ENCODE assay signal across 20 cellular contexts in genomic region chr6:26414281-26414680, GRCh38. TPM values are rescaled to one million over a fixed set of nuclear protein-coding genes. Genes with fewer than 3 reads are reported as not detected.
DNase-seq lines count a peak whose midpoint lies in the region; ATAC-seq, FAIRE-seq and TF ChIP-seq lines count a peak whose summit lies in the region.
"Had no signal": no experiment of that assay in that cellular context is flagged by ENCODE, and none has a peak within 500 bp of the region (broad histone marks: within the 10 kb centered on the region; RNA-seq: fewer than 3 reads in every experiment).

No MANE protein-coding gene starts in this region.

- FAIRE-seq in GM12891 (lab: Jason Lieb, UNC): peak; percentile 41
- FAIRE-seq: H54 had no signal

- ATAC-seq in HG03097 (IDR thresholded peaks at IDR 0.05; ENCODE audit: low FRiP score, unreplicated experiment): no peak

- H3K36me3 ChIP-seq in tibial nerve: peaks cover 0 to 43% (median 8%) of the 10 kb centered on the region in 3 donors

- H3K27me3 ChIP-seq in tibial nerve: no peaks in the 10 kb centered on the region

- H3K4me1 ChIP-seq in tibial nerve: no peaks in the 10 kb centered on the region
- H3K4me1 ChIP-seq: Caco-2 had no signal

- WGBS in tibial nerve, 2 donors: 85 to 96% methylated on average over 3 of the region's 3 CpGs

- no peak for TF ChIP-seq POLR2A in GM12891 (IDR thresholded peaks at IDR 0.05; ENCODE audit: low read depth, low read length)
- TF ChIP-seq POLR2A in tibial nerve (IDR thresholded peaks at IDR 0.05): no peak

- H3K27ac ChIP-seq in tibial nerve: no peak overlapping the region

- no peak overlapping the region for H3K4me3 ChIP-seq in epithelial cell of proximal tubule (ENCODE audit: low read depth, low read length)
- H3K4me3 ChIP-seq in tibial nerve: no peak overlapping the region

- H3K9me3 ChIP-seq in tibial nerve: no peaks in the 10 kb centered on the region

- TF ChIP-seq CTCF in epithelial cell of proximal tubule (conservative IDR thresholded peaks at IDR 0.05; ENCODE audit: low read depth, low read length) (no peak), tibial nerve (IDR thresholded peaks at IDR 0.05) (no peak)

- no peak for DNase-seq in GM12891 (ENCODE audit: insufficient read length, low spot score)
- DNase-seq in OCI-M1 (lab: John Stamatoyannopoulos, UW): peak; percentile 43
- peak; percentile 26 for DNase-seq in epithelial cell of proximal tubule (ENCODE audit: low read depth)
- peak; percentile 33 for DNase-seq in renal cortical epithelial cell (ENCODE audit: low read depth)
- DNase-seq in tibial nerve (ENCODE audit: low spot score in 2 of 2): no peak
- no peak for DNase-seq in mucosa of gallbladder (ENCODE audit: low spot score)
- no peak for DNase-seq in 8988T
- DNase-seq: AML-193; Caco-2; CD4-positive, CD25-positive, alpha-beta regulatory T cell; NCI-H1105 treated with DMSO at 0.1 percent for 48 hours; NCI-H1694; NCI-H2081 treated with DMSO at 0.1 percent for 48 hours; NCI-H446 treated with DMSO at 0.1 percent for 48 hours; NCI-H748 treated with DMSO at 0.1 percent for 48 hours; NK-92 treated with Interleukin-12 subunit alpha and Interleukin-12 subunit beta, amount 100 ng/mL, for 24 hours; Right ventricle myocardium superior; SW 1271 had no signal

- TF ChIP-seq EP300 in tibial nerve (IDR thresholded peaks at IDR 0.05): no peak

TF ChIP-seq in GM12891, 5 proteins besides CTCF, POLR2A, EP300 and RAD21:
- TF ChIP-seq PAX5 (IDR thresholded peaks at IDR 0.05; ENCODE audit: insufficient read depth, low read length, severe bottlenecking): no peak
- no peak for TF ChIP-seq POLR2AphosphoS5 (IDR thresholded peaks at IDR 0.05; ENCODE audit: low read depth, low read length)
- no peak for TF ChIP-seq TAF1 (IDR thresholded peaks at IDR 0.05; ENCODE audit: low read depth, low read length)
- no peak for TF ChIP-seq SPI1 (IDR thresholded peaks at IDR 0.05; ENCODE audit: low read depth, low read length)
- TF ChIP-seq POU2F2 (IDR thresholded peaks at IDR 0.05; ENCODE audit: low read depth, low read length): no peak
TF ChIP-seq in GM12891: peak in this region for 0.

RNA-seq across cellular contexts. Expression of gene BTN3A1, which starts 12.2 kb away (rescaled TPM):
- 12.5 TPM for polyA plus RNA-seq in GM12891 (2012; ENCODE audit: low read depth, missing spikeins)
- total RNA-seq in epithelial cell of proximal tubule: 5.4 and 7.2 TPM in 2 replicates
- 15.1 and 18.4 TPM in 2 replicates for total RNA-seq in renal cortical epithelial cell
- total RNA-seq in tibial nerve: 10 to 100 TPM; 12.3 to 29.3 (median 16.6) TPM
- 32.1 TPM for total RNA-seq in mucosa of gallbladder

RNA-seq across cellular contexts. Expression of gene BTN3A3, which starts 26.0 kb away (rescaled TPM):
- 19.5 TPM for polyA plus RNA-seq in GM12891 (2012; ENCODE audit: low read depth, missing spikeins)
- total RNA-seq in epithelial cell of proximal tubule: 0.86 and 1.1 TPM in 2 replicates
- total RNA-seq in renal cortical epithelial cell: 10.1 and 10.6 TPM in 2 replicates
- 10 to 100 TPM in 3 of 4 donors, 1 to 10 TPM in 1; 9.4 to 27.8 (median 14.0) TPM for total RNA-seq in tibial nerve
- 32.1 TPM for total RNA-seq in mucosa of gallbladder

RNA-seq across cellular contexts. Expression of gene BTN2A2, which starts 31.4 kb away (rescaled TPM):
- 21.7 TPM for polyA plus RNA-seq in GM12891 (2012; ENCODE audit: low read depth, missing spikeins)
- total RNA-seq in epithelial cell of proximal tubule (7.1 and 12.1 TPM in 2 replicates), renal cortical epithelial cell (17.2 and 33.9 TPM in 2 replicates), tibial nerve (10 to 100 TPM in 3 of 4 donors, 1 to 10 TPM in 1; 6.7 to 20.7 (median 14.5) TPM), mucosa of gallbladder (10.0 TPM)

RNA-seq across cellular contexts. Expression of gene BTN2A1, which starts 43.5 kb away (rescaled TPM):
- polyA plus RNA-seq in GM12891 (2012; ENCODE audit: low read depth, missing spikeins): 13.8 TPM
- total RNA-seq in epithelial cell of proximal tubule (6.0 and 6.1 TPM in 2 replicates), renal cortical epithelial cell (8.2 and 13.5 TPM in 2 replicates), tibial nerve (10 to 100 TPM; 15.7 to 29.0 (median 17.1) TPM), mucosa of gallbladder (23.4 TPM)

RNA-seq across cellular contexts. Expression of gene BTN3A2, which starts 49.3 kb away (rescaled TPM):
- polyA plus RNA-seq in GM12891 (2012; ENCODE audit: low read depth, missing spikeins): 22.4 TPM
- 14.3 and 15.0 TPM in 2 replicates for total RNA-seq in epithelial cell of proximal tubule
- 22.7 and 24.3 TPM in 2 replicates for total RNA-seq in renal cortical epithelial cell
- 10 to 100 TPM in 3 of 4 donors, 1 to 10 TPM in 1; 8.4 to 14.0 (median 12.1) TPM for total RNA-seq in tibial nerve
- 53.1 TPM for total RNA-seq in mucosa of gallbladder

Comparison
In these comparisons a context has a peak if more than half of its experiments do, and no peak if none do; other contexts are left out.
1. DNase-seq: peak in OCI-M1 (single experiment), epithelial cell of proximal tubule (single experiment) and renal cortical epithelial cell (single experiment); none in GM12891 (single experiment), tibial nerve (0 of 2), mucosa of gallbladder (single experiment) and 8988T (single experiment).